13 cellular contexts compared by ENCODE assay signal in the genomic region with DNA sequence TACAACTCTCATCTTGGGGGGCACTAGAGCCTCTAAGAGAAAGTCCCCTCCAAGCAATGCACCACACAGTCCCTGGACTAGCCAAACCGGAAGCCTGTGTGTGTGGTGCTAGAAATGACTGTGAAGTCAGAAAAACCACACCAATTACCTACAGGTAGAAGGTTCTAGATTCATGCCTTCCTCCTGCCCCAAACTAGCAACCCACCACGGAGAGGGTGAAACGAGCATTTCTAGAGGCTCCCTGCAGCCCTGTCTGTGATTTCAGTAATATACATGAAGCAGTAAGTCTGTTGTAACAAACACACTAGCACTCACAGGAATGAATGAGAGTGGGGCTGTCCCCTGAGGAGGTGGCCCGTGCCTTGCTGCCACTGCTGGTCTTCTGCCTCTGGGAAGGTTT. TPM values are rescaled to one million over a fixed set of nuclear protein-coding genes. Genes with fewer than 3 reads are reported as not detected.
DNase-seq lines count a peak whose midpoint lies in the region; ATAC-seq and TF ChIP-seq lines count a peak whose summit lies in the region.
"Had no signal": no experiment of that assay in that cellular context is flagged by ENCODE, and none has a peak within 500 bp of the region (broad histone marks: within the 10 kb centered on the region; RNA-seq: fewer than 3 reads in every experiment).

No MANE protein-coding gene starts in this region.

- H3K27me3 Mint-ChIP-seq in nephron (ENCODE audit: low read depth), result peaks cover 27% of the 10 kb centered on the region

- WGBS in esophagus muscularis mucosa, result 77% methylated on average over 3 of the region's 4 CpGs

- no peak for TF ChIP-seq POLR2A in esophagus muscularis mucosa (IDR thresholded peaks at IDR 0.05; ENCODE audit: low read depth)

- H3K36me3 Mint-ChIP-seq in nephron (ENCODE audit: low read depth), result no peaks in the 10 kb centered on the region
- H3K36me3 Mint-ChIP-seq: activated naive CD4-positive, alpha-beta T cell treated with anti-CD3 and anti-CD28 coated beads, Interleukin-2, amount 50 U/mL, for 24 hours had no signal

- H3K27ac ChIP-seq in esophagus muscularis mucosa (replicated peaks in 1 of 4), result no peak overlapping the region

- peak overlapping the region; percentile 72 to 92 (median 91) for H3K27ac Mint-ChIP-seq in nephron

- H3K9me3 Mint-ChIP-seq in nephron, result no peaks in the 10 kb centered on the region
- H3K9me3 Mint-ChIP-seq: activated naive CD4-positive, alpha-beta T cell treated with anti-CD3 and anti-CD28 coated beads, Interleukin-2, amount 50 U/mL, for 24 hours had no signal

- H3K27me3 ChIP-seq in esophagus muscularis mucosa, result no peaks in the 10 kb centered on the region
- H3K27me3 ChIP-seq: BE2C, MG63 had no signal

- H3K4me3 ChIP-seq in esophagus muscularis mucosa, result no peak overlapping the region
- H3K4me3 ChIP-seq: heart right ventricle, MG63 had no signal

- intact Hi-C loops in esophagus muscularis mucosa (cut with DNase I), result no loop called here

- H3K4me1 ChIP-seq in esophagus muscularis mucosa, result peaks cover 36 to 75% (median 64%) of the 10 kb centered on the region in 4 donors

- DNase-seq in iPS-NIHi7 (ENCODE audit: extremely low spot score) (no peak), NCI-H446 (lab: John Stamatoyannopoulos, UW) (no peak), C1 segment of cervical spinal cord (lab: John Stamatoyannopoulos, UW) (no peak), esophagus muscularis mucosa (ENCODE audit: extremely low spot score) (no peak)
- DNase-seq: BE2C, heart right ventricle, MG63, NCI-H774 had no signal

- TF ChIP-seq EP300 in esophagus muscularis mucosa (IDR thresholded peaks at IDR 0.05), result no peak

- H3K4me3 Mint-ChIP-seq in nephron, result peak overlapping the region; percentile 1 to 47 (median 11)
- H3K4me3 Mint-ChIP-seq: activated naive CD4-positive, alpha-beta T cell treated with anti-CD3 and anti-CD28 coated beads, Interleukin-2, amount 50 U/mL, for 24 hours had no signal

- H3K36me3 ChIP-seq in esophagus muscularis mucosa, result no peaks in the 10 kb centered on the region
- H3K36me3 ChIP-seq: BE2C, heart right ventricle, MG63 had no signal

- H3K9me3 ChIP-seq in esophagus muscularis mucosa, result no peaks in the 10 kb centered on the region
- H3K9me3 ChIP-seq: BE2C, heart right ventricle, MG63 had no signal

- ATAC-seq in GM18498 (IDR thresholded peaks at IDR 0.05; ENCODE audit: unreplicated experiment), result peak; percentile 36
- ATAC-seq in GM21447 (IDR thresholded peaks at IDR 0.05; ENCODE audit: unreplicated experiment), result peak; percentile 37
- ATAC-seq in HG03354 (IDR thresholded peaks at IDR 0.05; ENCODE audit: poor library complexity, severe bottlenecking, unreplicated experiment), result peak; percentile 44
- ATAC-seq: heart right ventricle had no signal

- H3K4me1 Mint-ChIP-seq in nephron, result peaks cover 86% of the 10 kb centered on the region

- TF ChIP-seq CTCF in nephron (IDR thresholded peaks at IDR 0.05; ENCODE audit: unreplicated experiment in 3 of 3) (no peak), esophagus muscularis mucosa (IDR thresholded peaks at IDR 0.05) (no peak)

RNA-seq across cellular contexts. Expression of a gene that starts 13.6 kb away (rescaled TPM):
- 10 to 100 TPM; 25.7 to 53.0 (median 30.6) TPM for total RNA-seq in esophagus muscularis mucosa
